25 cellular contexts compared by ENCODE assay signal in genomic region chr6:33960345-33961313, GRCh38.
A peak's percentile ranks its signal among the peaks of the same experiment; 100 is the strongest.
DNase-seq lines count a peak whose midpoint lies in the region; ATAC-seq and TF ChIP-seq lines count a peak whose summit lies in the region.
"Had no signal": no experiment of that assay in that cellular context is flagged by ENCODE, and none has a peak within 500 bp of the region (broad histone marks: within the 10 kb centered on the region; RNA-seq: fewer than 3 reads in every experiment).

No MANE protein-coding gene starts in this region.

- intact Hi-C loops in head of caudate nucleus (cut with DNase I), result no loop called here

- DNase-seq in A172 (ENCODE audit: low spot score) (peak; percentile 17), Daoy (ENCODE audit: low read depth) (peak; percentile 18), RWPE2 (ENCODE audit: low spot score) (no peak), head of caudate nucleus (peak in 39 of 42 donors; percentile 30 to 87 (median 59)), nephron progenitor cell (no peak)
- DNase-seq: activated CD4-positive, alpha-beta T cell treated with anti-CD3 and anti-CD28 coated beads, Interleukin-2, amount 10 ng/mL, durations not matched to agents 24 days and 14 days; activated T-cell treated with anti-CD3 and anti-CD28 coated beads for 4 hours; AML-193; glutamatergic neuron; KBM-7; NCI-H1092 treated with DMSO at 0.1 percent for 48 hours; NCI-H226; SJCRH30; stimulated activated CD4-positive, alpha-beta T cell treated with anti-CD3 and anti-CD28 coated beads, Interleukin-4, amount 100 ng/mL, for 1 hour had no signal

- no peak overlapping the region for H3K4me3 ChIP-seq in RWPE2 (ENCODE audit: severe bottlenecking)
- H3K4me3 ChIP-seq: esophagus muscularis mucosa, SJCRH30, thoracic aorta had no signal

- H3K36me3 ChIP-seq in RWPE2 (ENCODE audit: low read depth), result no peaks in the 10 kb centered on the region
- H3K36me3 ChIP-seq: esophagus muscularis mucosa, SJCRH30, thoracic aorta had no signal

- no peak for TF ChIP-seq CTCF in RWPE2 (IDR thresholded peaks at IDR 0.05; ENCODE audit: poor library complexity, severe bottlenecking)
- no peak for TF ChIP-seq CTCF in nephron progenitor cell (IDR thresholded peaks at IDR 0.05)

- no peak overlapping the region for H3K4me3 Mint-ChIP-seq in nephron progenitor cell
- H3K4me3 Mint-ChIP-seq: activated CD4-positive, alpha-beta T cell treated with anti-CD3 and anti-CD28 coated beads, Interleukin-2, amount 10 ng/mL, durations not matched to agents 24 days and 14 days; brain; dendritic cell treated with granulocyte-macrophage colony-stimulating factor and Interleukin-4, amounts not matched to agents 40 ng/mL and 50 ng/mL, for 4 days; mesothelial cell of epicardium; T-helper 2 cell treated with Interferon-gamma antibody and Interleukin-4, amounts not matched to agents 5 μg/mL and 100 μg/mL, for 36 hours had no signal

- H3K27ac ChIP-seq in RWPE2 (ENCODE audit: poor library complexity, severe bottlenecking), result no peak overlapping the region
- H3K27ac ChIP-seq: esophagus muscularis mucosa, SJCRH30, thoracic aorta had no signal

- H3K36me3 Mint-ChIP-seq in nephron progenitor cell (ENCODE audit: low read depth), result no peaks in the 10 kb centered on the region
- H3K36me3 Mint-ChIP-seq: activated naive CD4-positive, alpha-beta T cell treated with anti-CD3 and anti-CD28 coated beads, Interleukin-2, amount 50 U/mL, for 72 hours; brain; mesothelial cell of epicardium had no signal

- ATAC-seq in RWPE2 (ENCODE audit: low read depth) (peak; percentile 33; the same call in 1 of the 3 replicates), HG02763 (IDR thresholded peaks at IDR 0.05; ENCODE audit: unreplicated experiment) (no peak), GM18907 (IDR thresholded peaks at IDR 0.05; ENCODE audit: unreplicated experiment) (no peak), GM21526 (IDR thresholded peaks at IDR 0.05; ENCODE audit: low FRiP score, unreplicated experiment) (no peak)
- ATAC-seq: activated naive CD4-positive, alpha-beta T cell treated with anti-CD3 and anti-CD28 coated beads, Interleukin-2, amount 50 U/mL, for 72 hours; sciatic nerve had no signal

- H3K9me3 ChIP-seq in RWPE2 (ENCODE audit: severe bottlenecking), result no peaks in the 10 kb centered on the region
- H3K9me3 ChIP-seq: SJCRH30 had no signal

- peaks cover 6% of the 10 kb centered on the region for H3K4me1 ChIP-seq in RWPE2 (ENCODE audit: insufficient read depth, poor library complexity, severe bottlenecking)
- H3K4me1 ChIP-seq: esophagus muscularis mucosa, SJCRH30 had no signal

- H3K4me1 Mint-ChIP-seq in nephron progenitor cell, result peaks cover 31% of the 10 kb centered on the region
- H3K4me1 Mint-ChIP-seq: mesothelial cell of epicardium had no signal

- H3K27me3 ChIP-seq in RWPE2 (ENCODE audit: insufficient read depth, poor library complexity, severe bottlenecking), result no peaks in the 10 kb centered on the region
- H3K27me3 ChIP-seq: SJCRH30 had no signal

- H3K27ac Mint-ChIP-seq in nephron progenitor cell, result no peak overlapping the region
- H3K27ac Mint-ChIP-seq: activated CD4-positive, alpha-beta T cell treated with anti-CD3 and anti-CD28 coated beads, Interleukin-2, amount 10 ng/mL, durations not matched to agents 24 days and 14 days; activated naive CD4-positive, alpha-beta T cell treated with anti-CD3 and anti-CD28 coated beads, Interleukin-2, amount 50 U/mL, for 72 hours; dendritic cell treated with granulocyte-macrophage colony-stimulating factor and Interleukin-4, amounts not matched to agents 40 ng/mL and 50 ng/mL, for 4 days; mesothelial cell of epicardium; T-helper 2 cell treated with Interferon-gamma antibody and Interleukin-4, amounts not matched to agents 5 μg/mL and 100 μg/mL, for 36 hours had no signal

- H3K9me3 Mint-ChIP-seq in nephron progenitor cell, result no peaks in the 10 kb centered on the region
- H3K9me3 Mint-ChIP-seq: activated CD4-positive, alpha-beta T cell treated with anti-CD3 and anti-CD28 coated beads, Interleukin-2, amount 10 ng/mL, durations not matched to agents 24 days and 14 days; activated naive CD4-positive, alpha-beta T cell treated with anti-CD3 and anti-CD28 coated beads, Interleukin-2, amount 50 U/mL, for 72 hours; dendritic cell treated with granulocyte-macrophage colony-stimulating factor and Interleukin-4, amounts not matched to agents 40 ng/mL and 50 ng/mL, for 4 days; T-helper 2 cell treated with Interferon-gamma antibody and Interleukin-4, amounts not matched to agents 5 μg/mL and 100 μg/mL, for 36 hours had no signal

- H3K27me3 Mint-ChIP-seq in nephron progenitor cell (ENCODE audit: low read depth, poor library complexity), result peaks cover 31% of the 10 kb centered on the region

Comparison
In these comparisons a context has a peak if more than half of its experiments do, and no peak if none do; other contexts are left out.
1. DNase-seq: peak in A172 (single experiment), Daoy (single experiment) and head of caudate nucleus (39 of 42); none in RWPE2 (single experiment) and nephron progenitor cell (single experiment).